8 cellular contexts compared by ENCODE assay signal in genomic region chr16:74367636-74368001, GRCh38. TPM values are rescaled to one million over a fixed set of nuclear protein-coding genes. Genes with fewer than 3 reads are reported as not detected.
DNase-seq lines count a peak whose midpoint lies in the region; ATAC-seq and TF ChIP-seq lines count a peak whose summit lies in the region.
"Not testable (repeated sequence)": the region's sequence is repeated elsewhere in the genome, so short reads cannot be mapped to it uniquely, and the experiment has no call there.
"Had no signal": no experiment of that assay in that cellular context is flagged by ENCODE, and none has a peak within 500 bp of the region (broad histone marks: within the 10 kb centered on the region; RNA-seq: fewer than 3 reads in every experiment).

No MANE protein-coding gene starts in this region.

- not testable (repeated sequence) for TF ChIP-seq CTCF in prostate gland (IDR thresholded peaks at IDR 0.05)

- peaks cover 27% of the 10 kb centered on the region for H3K4me1 Mint-ChIP-seq in dendritic cell treated with granulocyte-macrophage colony-stimulating factor and Interleukin-4, amounts not matched to agents 40 ng/mL and 50 ng/mL, for 4 days (ENCODE audit: low read depth)
- peaks cover 17 to 20% of the 10 kb centered on the region in 2 donors for H3K4me1 Mint-ChIP-seq in immature natural killer cell

- ATAC-seq in GM18505 (IDR thresholded peaks at IDR 0.05; ENCODE audit: unreplicated experiment) (peak; percentile 39), HG02623 (IDR thresholded peaks at IDR 0.05; ENCODE audit: unreplicated experiment) (peak; percentile 35)

- not testable (repeated sequence) for H3K4me1 ChIP-seq in prostate gland (replicated peaks)

- not testable (repeated sequence) for H3K9me3 Mint-ChIP-seq in dendritic cell treated with granulocyte-macrophage colony-stimulating factor and Interleukin-4, amounts not matched to agents 40 ng/mL and 50 ng/mL, for 4 days; immature natural killer cell

- 0% methylated on average over 27 of the region's 30 CpGs for WGBS in prostate gland

- H3K4me3 ChIP-seq in MG63: peak overlapping the region; percentile 70
- peak overlapping the region; percentile 59 to 72 for H3K4me3 ChIP-seq in prostate gland

- not testable (repeated sequence) for H3K36me3 Mint-ChIP-seq in dendritic cell treated with granulocyte-macrophage colony-stimulating factor and Interleukin-4, amounts not matched to agents 40 ng/mL and 50 ng/mL, for 4 days (ENCODE audit: low read depth); immature natural killer cell

- H3K27ac ChIP-seq in prostate gland: peak overlapping the region; percentile 83 to 84

- peaks cover 13% of the 10 kb centered on the region for H3K36me3 ChIP-seq in MG63
- H3K36me3 ChIP-seq in prostate gland: not testable (repeated sequence)

- intact Hi-C loops in dendritic cell treated with granulocyte-macrophage colony-stimulating factor and Interleukin-4, amounts not matched to agents 40 ng/mL and 50 ng/mL, for 4 days (cut with micrococcal nuclease); prostate gland (cut with DNase I): not testable (repeated sequence)

- DNase-seq in MG63: peak; percentile 38
- peak; percentile 17 to 23 for DNase-seq in activated CD4-positive, alpha-beta T cell treated with anti-CD3 and anti-CD28 coated beads, Interleukin-2, amount 50 U/mL, for 4 hours
- not testable (repeated sequence) for DNase-seq in immature natural killer cell
- peak; percentile 45 for DNase-seq in prostate gland (ENCODE audit: low spot score)

- H3K4me3 Mint-ChIP-seq in dendritic cell treated with granulocyte-macrophage colony-stimulating factor and Interleukin-4, amounts not matched to agents 40 ng/mL and 50 ng/mL, for 4 days: peak overlapping the region; percentile 92
- H3K4me3 Mint-ChIP-seq in immature natural killer cell: peak overlapping the region; percentile 85 to 94 (median 92)

- H3K27ac Mint-ChIP-seq in dendritic cell treated with granulocyte-macrophage colony-stimulating factor and Interleukin-4, amounts not matched to agents 40 ng/mL and 50 ng/mL, for 4 days: peak overlapping the region; percentile 92
- H3K27ac Mint-ChIP-seq in immature natural killer cell: peak overlapping the region; percentile 89 to 93 (median 91)

- not testable (repeated sequence) for H3K27me3 ChIP-seq in MG63; prostate gland (replicated peaks; ENCODE audit: insufficient read depth)

- H3K9me3 ChIP-seq in MG63, prostate gland: not testable (repeated sequence)

- not testable (repeated sequence) for TF ChIP-seq POLR2A in GM18505 (IDR thresholded peaks at IDR 0.05; ENCODE audit: borderline replicate concordance, extremely low read depth, insufficient read depth, insufficient read length); prostate gland (IDR thresholded peaks at IDR 0.05)

- H3K27me3 Mint-ChIP-seq in dendritic cell treated with granulocyte-macrophage colony-stimulating factor and Interleukin-4, amounts not matched to agents 40 ng/mL and 50 ng/mL, for 4 days: not testable (repeated sequence)
- H3K27me3 Mint-ChIP-seq in immature natural killer cell (ENCODE audit: low read depth in 3 of 3): peaks cover 4 to 13% (median 5%) of the 10 kb centered on the region in 3 donors

RNA-seq across cellular contexts. Expression of gene NPIPB15, which starts 8.5 kb away (rescaled TPM):
- total RNA-seq in MG63 (2014; rRNA removed; shearing (Covaris generic); ENCODE audit: low replicate concordance): 1.4 and 1.8 TPM in 2 replicates
- polyA plus RNA-seq in immature natural killer cell: under 1 TPM in 1 of 3 donors, not detected in 2; 0.68 TPM
- 1 to 10 TPM; 5.0 to 6.8 TPM for total RNA-seq in prostate gland
- total RNA-seq: SK-MEL-5 had no signal

RNA-seq across cellular contexts. Expression of gene CLEC18B, which starts 53.7 kb away (rescaled TPM):
- not detected in 2 replicates for total RNA-seq in MG63 (2014; rRNA removed; shearing (Covaris generic); ENCODE audit: low replicate concordance)
- polyA plus RNA-seq in immature natural killer cell: under 1 TPM in 1 of 3 donors, not detected in 2; 0.20 TPM
- total RNA-seq in prostate gland: 1 to 10 TPM in 1 of 2 donors, not detected in 1; 8.2 TPM
- total RNA-seq: SK-MEL-5 had no signal
